Comparison of ENCODE assay signal across 1 cellular context in genomic region chr7:26199301-26200112, GRCh38.
TF ChIP-seq lines count a peak whose summit lies in the region.

No MANE protein-coding gene starts in this region.

TF ChIP-seq in A549, 52 proteins besides CTCF, POLR2A, EP300 and RAD21:
- TF ChIP-seq HOXA7 (CRISPR knock-in tag; IDR thresholded peaks at IDR 0.05) (peak; percentile 43), NPAS2 (CRISPR knock-in tag; IDR thresholded peaks at IDR 0.05; ENCODE audit: borderline replicate concordance) (no peak), KDM5A (IDR thresholded peaks at IDR 0.05) (peak; percentile 15; the same call in 1 of the 2 replicates), FOSB (CRISPR knock-in tag; IDR thresholded peaks at IDR 0.05) (peak; percentile 49; the same call in 1 of the 2 replicates), RCOR1 (IDR thresholded peaks at IDR 0.05; ENCODE audit: low read depth, low read length) (no peak)
- TF ChIP-seq, protein P1, sequence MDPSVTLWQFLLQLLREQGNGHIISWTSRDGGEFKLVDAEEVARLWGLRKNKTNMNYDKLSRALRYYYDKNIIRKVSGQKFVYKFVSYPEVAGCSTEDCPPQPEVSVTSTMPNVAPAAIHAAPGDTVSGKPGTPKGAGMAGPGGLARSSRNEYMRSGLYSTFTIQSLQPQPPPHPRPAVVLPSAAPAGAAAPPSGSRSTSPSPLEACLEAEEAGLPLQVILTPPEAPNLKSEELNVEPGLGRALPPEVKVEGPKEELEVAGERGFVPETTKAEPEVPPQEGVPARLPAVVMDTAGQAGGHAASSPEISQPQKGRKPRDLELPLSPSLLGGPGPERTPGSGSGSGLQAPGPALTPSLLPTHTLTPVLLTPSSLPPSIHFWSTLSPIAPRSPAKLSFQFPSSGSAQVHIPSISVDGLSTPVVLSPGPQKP (IDR thresholded peaks at IDR 0.05; ENCODE audit: low read depth, low read length) = no peak
